In genomic region chr20:17940447-17940971, GRCh38 we compare ENCODE assay signal across 11 cellular contexts. TPM values are rescaled to one million over a fixed set of nuclear protein-coding genes. Genes with fewer than 3 reads are reported as not detected.
DNase-seq lines count a peak whose midpoint lies in the region; ATAC-seq and TF ChIP-seq lines count a peak whose summit lies in the region.
"Had no signal": no experiment of that assay in that cellular context is flagged by ENCODE, and none has a peak within 500 bp of the region (broad histone marks: within the 10 kb centered on the region; RNA-seq: fewer than 3 reads in every experiment).

No MANE protein-coding gene starts in this region.

- POLR2A ChIA-PET in activated naive CD8-positive, alpha-beta T cell treated with anti-CD3 and anti-CD28 coated beads, Interleukin-2, amount 10 ng/mL, durations not matched to agents 7 days and 5 days (lab: Charles Lee) = no interaction called here

- no peak for TF ChIP-seq CTCF in Calu3 (IDR thresholded peaks at IDR 0.05; ENCODE audit: unreplicated experiment)
- TF ChIP-seq CTCF in GM10266 (IDR thresholded peaks at IDR 0.05; ENCODE audit: control insufficient read depth, insufficient read depth, low read depth, missing control alignments) = no peak

- DNase-seq in Calu3 (no peak), NAMALWA (ENCODE audit: low spot score) (peak; percentile 52), GM10266 (ENCODE audit: extremely low spot score) (no peak)
- no peak for DNase-seq in activated naive CD8-positive, alpha-beta T cell treated with anti-CD3 and anti-CD28 coated beads, Interleukin-2, amount 10 ng/mL, durations not matched to agents 7 days and 5 days
- DNase-seq in natural killer cell treated with Interleukin-12 subunit alpha and Interleukin-12 subunit beta and Interleukin-15 and Interleukin-18, amount 100 ng/mL, for 72 hours (ENCODE audit: low spot score) = no peak
- DNase-seq: left colon; naive thymus-derived CD8-positive, alpha-beta T cell; NCI-H2171; testis had no signal

- no peak overlapping the region for H3K4me3 Mint-ChIP-seq in Calu3 (ENCODE audit: low read depth, unreplicated experiment)
- no peak overlapping the region for H3K4me3 Mint-ChIP-seq in activated naive CD8-positive, alpha-beta T cell treated with anti-CD3 and anti-CD28 coated beads, Interleukin-2, amount 10 ng/mL, durations not matched to agents 7 days and 5 days
- H3K4me3 Mint-ChIP-seq in natural killer cell treated with Interleukin-12 subunit alpha and Interleukin-12 subunit beta and Interleukin-15 and Interleukin-18, amount 100 ng/mL, for 72 hours = no peak overlapping the region
- H3K4me3 Mint-ChIP-seq: naive thymus-derived CD8-positive, alpha-beta T cell had no signal

- CTCF ChIA-PET in Calu3 (lab: Charles Lee) = no interaction called here

- no peak overlapping the region for H3K27ac Mint-ChIP-seq in Calu3 (ENCODE audit: unreplicated experiment)
- H3K27ac Mint-ChIP-seq in activated naive CD8-positive, alpha-beta T cell treated with anti-CD3 and anti-CD28 coated beads, Interleukin-2, amount 10 ng/mL, durations not matched to agents 7 days and 5 days = peak overlapping the region; percentile 73
- H3K27ac Mint-ChIP-seq in natural killer cell treated with Interleukin-12 subunit alpha and Interleukin-12 subunit beta and Interleukin-15 and Interleukin-18, amount 100 ng/mL, for 72 hours = peak overlapping the region; percentile 11 to 32

- no peaks in the 10 kb centered on the region for H3K9me3 Mint-ChIP-seq in Calu3 (ENCODE audit: low read depth, unreplicated experiment)
- no peaks in the 10 kb centered on the region for H3K9me3 Mint-ChIP-seq in activated naive CD8-positive, alpha-beta T cell treated with anti-CD3 and anti-CD28 coated beads, Interleukin-2, amount 10 ng/mL, durations not matched to agents 7 days and 5 days
- H3K9me3 Mint-ChIP-seq in natural killer cell treated with Interleukin-12 subunit alpha and Interleukin-12 subunit beta and Interleukin-15 and Interleukin-18, amount 100 ng/mL, for 72 hours = no peaks in the 10 kb centered on the region
- H3K9me3 Mint-ChIP-seq: naive thymus-derived CD8-positive, alpha-beta T cell had no signal

- no peak for ATAC-seq in activated naive CD8-positive, alpha-beta T cell treated with anti-CD3 and anti-CD28 coated beads, Interleukin-2, amount 10 ng/mL, durations not matched to agents 7 days and 5 days (ENCODE audit: low read depth)
- ATAC-seq in natural killer cell treated with Interleukin-12 subunit alpha and Interleukin-12 subunit beta and Interleukin-15 and Interleukin-18, amount 100 ng/mL, for 72 hours = no peak
- no peak for ATAC-seq in GM18870 (IDR thresholded peaks at IDR 0.05; ENCODE audit: unreplicated experiment)
- ATAC-seq in HG03342 (IDR thresholded peaks at IDR 0.05; ENCODE audit: unreplicated experiment) = no peak
- ATAC-seq: naive thymus-derived CD8-positive, alpha-beta T cell had no signal

- H3K4me1 Mint-ChIP-seq in Calu3 (ENCODE audit: low read depth, unreplicated experiment) = no peaks in the 10 kb centered on the region
- H3K4me1 Mint-ChIP-seq in activated naive CD8-positive, alpha-beta T cell treated with anti-CD3 and anti-CD28 coated beads, Interleukin-2, amount 10 ng/mL, durations not matched to agents 7 days and 5 days = peaks cover 17% of the 10 kb centered on the region
- H3K4me1 Mint-ChIP-seq in natural killer cell treated with Interleukin-12 subunit alpha and Interleukin-12 subunit beta and Interleukin-15 and Interleukin-18, amount 100 ng/mL, for 72 hours (ENCODE audit: low read depth in 2 of 2) = peaks cover 17 to 19% of the 10 kb centered on the region in 2 donors

- no peaks in the 10 kb centered on the region for H3K27me3 Mint-ChIP-seq in Calu3 (ENCODE audit: unreplicated experiment)
- no peaks in the 10 kb centered on the region for H3K27me3 Mint-ChIP-seq in activated naive CD8-positive, alpha-beta T cell treated with anti-CD3 and anti-CD28 coated beads, Interleukin-2, amount 10 ng/mL, durations not matched to agents 7 days and 5 days
- no peaks in the 10 kb centered on the region for H3K27me3 Mint-ChIP-seq in natural killer cell treated with Interleukin-12 subunit alpha and Interleukin-12 subunit beta and Interleukin-15 and Interleukin-18, amount 100 ng/mL, for 72 hours
- H3K27me3 Mint-ChIP-seq: naive thymus-derived CD8-positive, alpha-beta T cell had no signal

- H3K36me3 Mint-ChIP-seq in Calu3 (ENCODE audit: insufficient read depth, unreplicated experiment) = peaks cover 4% of the 10 kb centered on the region
- H3K36me3 Mint-ChIP-seq in activated naive CD8-positive, alpha-beta T cell treated with anti-CD3 and anti-CD28 coated beads, Interleukin-2, amount 10 ng/mL, durations not matched to agents 7 days and 5 days = peaks cover 16% of the 10 kb centered on the region
- H3K36me3 Mint-ChIP-seq in natural killer cell treated with Interleukin-12 subunit alpha and Interleukin-12 subunit beta and Interleukin-15 and Interleukin-18, amount 100 ng/mL, for 72 hours = peaks cover 23% of the 10 kb centered on the region

- intact Hi-C loops in Calu3 (cut with micrococcal nuclease; ENCODE audit: unreplicated experiment) = no loop called here

- BruUV-seq in Calu3 (replicated peaks; lab: Mats Ljungman, UMichigan) = TSS peak; percentile 6

RNA-seq across cellular contexts. Expression of gene SNX5, which starts 28.1 kb away (rescaled TPM):
- 39.8 and 43.0 TPM in 2 replicates for total RNA-seq in Calu3 (2022)
- total RNA-seq in activated naive CD8-positive, alpha-beta T cell treated with anti-CD3 and anti-CD28 coated beads, Interleukin-2, amount 10 ng/mL, durations not matched to agents 7 days and 5 days = 100 to 1,000 TPM; 127 to 131 TPM
- 100 to 1,000 TPM; 114 to 255 TPM for total RNA-seq in natural killer cell treated with Interleukin-12 subunit alpha and Interleukin-12 subunit beta and Interleukin-15 and Interleukin-18, amount 100 ng/mL, for 72 hours

RNA-seq across cellular contexts. Expression of gene MGME1, which starts 28.3 kb away (rescaled TPM):
- total RNA-seq in Calu3 (2022) = 10.5 TPM in 2 replicates
- 10 to 100 TPM; 32.2 to 37.5 TPM for total RNA-seq in activated naive CD8-positive, alpha-beta T cell treated with anti-CD3 and anti-CD28 coated beads, Interleukin-2, amount 10 ng/mL, durations not matched to agents 7 days and 5 days
- 10 to 100 TPM; 20.2 to 30.3 TPM for total RNA-seq in natural killer cell treated with Interleukin-12 subunit alpha and Interleukin-12 subunit beta and Interleukin-15 and Interleukin-18, amount 100 ng/mL, for 72 hours
